7 cellular contexts compared by ENCODE assay signal in the genomic region with DNA sequence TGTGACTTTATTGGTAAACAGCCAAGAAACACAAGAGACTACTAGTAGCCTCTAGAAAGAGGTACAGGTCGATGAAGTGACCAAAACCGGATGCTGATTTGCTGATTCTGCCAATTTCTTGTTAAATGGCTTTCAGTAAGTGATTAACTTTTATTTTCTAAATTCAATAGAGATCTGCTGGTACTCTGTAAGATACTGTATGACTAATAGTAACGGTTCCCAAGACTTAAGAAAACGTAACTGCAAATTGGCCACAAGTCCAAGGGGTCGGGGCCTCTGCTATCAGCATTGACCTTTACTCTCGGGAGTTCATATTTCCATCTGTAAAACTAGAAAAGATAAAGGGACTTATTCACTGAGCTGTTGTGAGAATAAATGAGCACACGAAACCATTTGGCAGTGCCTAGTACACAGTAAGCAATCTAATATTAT. TPM values are rescaled to one million over a fixed set of nuclear protein-coding genes. Genes with fewer than 3 reads are reported as not detected.
DNase-seq lines count a peak whose midpoint lies in the region; ATAC-seq and FAIRE-seq lines count a peak whose summit lies in the region.

No MANE protein-coding gene starts in this region.

- H3K9me3 ChIP-seq in small intestine (ENCODE audit: control insufficient read depth, low read depth), result no peaks in the 10 kb centered on the region

- peak; percentile 34 for ATAC-seq in GM19452 (IDR thresholded peaks at IDR 0.05; ENCODE audit: unreplicated experiment)
- no peak for ATAC-seq in HG03565 (IDR thresholded peaks at IDR 0.05; ENCODE audit: unreplicated experiment)
- no peak for ATAC-seq in GM19351 (IDR thresholded peaks at IDR 0.05; ENCODE audit: unreplicated experiment)
- ATAC-seq in HG03457 (IDR thresholded peaks at IDR 0.05; ENCODE audit: unreplicated experiment), result no peak

- H3K27ac ChIP-seq in small intestine (ENCODE audit: low read depth in 1 of 2, low read length in 1 of 2), result peak overlapping the region in 1 of 2 donors; percentile 31

- 11 to 40% (median 18%) methylated on average over 7 of the region's 7 CpGs for WGBS in small intestine, 3 donors

- FAIRE-seq in small intestine (lab: Jason Lieb, UNC), result no peak

- H3K4me3 ChIP-seq in small intestine (ENCODE audit: low read depth in 1 of 2, low read length in 2 of 2), result peak overlapping the region in 1 of 2 donors; percentile 42

- peak; percentile 47 for DNase-seq in HuH-7.5 (ENCODE audit: low spot score)
- peak; percentile 34 for DNase-seq in dermis blood vessel endothelial cell
- DNase-seq in small intestine, result peak; percentile 93

- peaks cover 8 to 10% of the 10 kb centered on the region in 2 donors for H3K4me1 ChIP-seq in small intestine (ENCODE audit: control insufficient read depth in 2 of 2, insufficient read depth in 1 of 2, low read depth in 1 of 2, low read length in 1 of 2)

- H3K36me3 ChIP-seq in small intestine (ENCODE audit: control insufficient read depth in 2 of 2, insufficient read depth in 2 of 2, low read length in 2 of 2), result peaks cover 0 to 3% of the 10 kb centered on the region in 2 donors

- H3K27me3 ChIP-seq in small intestine (ENCODE audit: control insufficient read depth in 2 of 2, insufficient read depth in 2 of 2, low read length in 2 of 2), result no peaks in the 10 kb centered on the region

RNA-seq across cellular contexts. Expression of a gene that starts 1.4 kb away (rescaled TPM):
- total RNA-seq in dermis blood vessel endothelial cell, result 39.8 and 64.1 TPM in 2 replicates
- polyA plus RNA-seq in small intestine, result 100 to 1,000 TPM in 2 of 3 donors, 10 to 100 TPM in 1; 98.0 to 166 (median 145) TPM

Comparison
In these comparisons a context has a peak if more than half of its experiments do, and no peak if none do; other contexts are left out.
1. DNase-seq: peak in every context shown above with its lines; median percentile 93 in small intestine; 47 in HuH-7.5; 34 in dermis blood vessel endothelial cell.